Comparison of ENCODE assay signal across 11 cellular contexts in genomic region chr6:136751991-136752390, GRCh38. TPM values are rescaled to one million over a fixed set of nuclear protein-coding genes. Genes with fewer than 3 reads are reported as not detected.
A peak's percentile ranks its signal among the peaks of the same experiment; 100 is the strongest.
DNase-seq lines count a peak whose midpoint lies in the region; ATAC-seq and TF ChIP-seq lines count a peak whose summit lies in the region.
"Had no signal": no experiment of that assay in that cellular context is flagged by ENCODE, and none has a peak within 500 bp of the region (broad histone marks: within the 10 kb centered on the region; RNA-seq: fewer than 3 reads in every experiment).

No MANE protein-coding gene starts in this region.

- H3K4ac ChIP-seq in mesenchymal stem cell (ENCODE audit: low read depth in 1 of 2, low read length in 2 of 2), result no peak overlapping the region

- H3K4me3 Mint-ChIP-seq in activated naive CD4-positive, alpha-beta T cell treated with anti-CD3 and anti-CD28 coated beads, Interleukin-2, amount 50 U/mL, for 24 hours, result peak overlapping the region; percentile 71

- H3K9ac ChIP-seq in OCI-LY1 (ENCODE audit: low read length), result peak overlapping the region; percentile 27; the same call in 1 of the 2 replicates
- no peak overlapping the region for H3K9ac ChIP-seq in mesenchymal stem cell (ENCODE audit: low read length)

- H3K36me3 Mint-ChIP-seq in activated naive CD4-positive, alpha-beta T cell treated with anti-CD3 and anti-CD28 coated beads, Interleukin-2, amount 50 U/mL, for 24 hours, result peaks cover 2% of the 10 kb centered on the region

- H3K27me3 Mint-ChIP-seq in activated naive CD4-positive, alpha-beta T cell treated with anti-CD3 and anti-CD28 coated beads, Interleukin-2, amount 50 U/mL, for 24 hours, result no peaks in the 10 kb centered on the region

- H4K91ac ChIP-seq in mesenchymal stem cell (ENCODE audit: low read length), result no peak overlapping the region

- H2BK12ac ChIP-seq in mesenchymal stem cell (ENCODE audit: low read length in 2 of 2), result no peak overlapping the region

- H2BK120ac ChIP-seq in mesenchymal stem cell (ENCODE audit: low read depth, low read length), result no peak overlapping the region

- ATAC-seq in upper lobe of left lung (ENCODE audit: low FRiP score in 2 of 2), result no peak
- no peak for ATAC-seq in HG02840 (IDR thresholded peaks at IDR 0.05; ENCODE audit: low FRiP score, unreplicated experiment)
- ATAC-seq: foreskin keratinocyte had no signal

- no peak overlapping the region for H2BK15ac ChIP-seq in mesenchymal stem cell (ENCODE audit: low read depth, poor library complexity, severe bottlenecking)

- H3K18ac ChIP-seq in mesenchymal stem cell (ENCODE audit: low read depth in 1 of 2, low read length in 2 of 2), result no peak overlapping the region

- H3K4me1 Mint-ChIP-seq in activated naive CD4-positive, alpha-beta T cell treated with anti-CD3 and anti-CD28 coated beads, Interleukin-2, amount 50 U/mL, for 24 hours, result peaks cover 93% of the 10 kb centered on the region

- WGBS in esophagus, 2 donors, result 73 to 80% methylated on average over 2 of the region's 2 CpGs
- WGBS in upper lobe of left lung, 2 donors, result 90 to 93% methylated on average over 2 of the region's 2 CpGs
- 95% methylated on average over 2 of the region's 2 CpGs for WGBS in mesenchymal stem cell

- no peak for DNase-seq in activated naive CD4-positive, alpha-beta T cell treated with anti-CD3 and anti-CD28 coated beads, Interleukin-2, amount 50 U/mL, for 16 hours
- DNase-seq in upper lobe of left lung (no peak), HuH-7.5 (ENCODE audit: low spot score) (no peak), mesenchymal stem cell (no peak)
- DNase-seq: foreskin keratinocyte, NCI-H2227 treated with DMSO at 0.1 percent for 48 hours, SHP77 treated with DMSO at 0.1 percent for 48 hours had no signal

- H3K4me2 ChIP-seq in OCI-LY1 (ENCODE audit: low read length), result peak overlapping the region; percentile 40
- H3K4me2 ChIP-seq in mesenchymal stem cell (ENCODE audit: low read length, poor library complexity, severe bottlenecking), result no peak overlapping the region

- H2BK5ac ChIP-seq in mesenchymal stem cell (ENCODE audit: low read depth, low read length, poor library complexity, severe bottlenecking), result no peak overlapping the region

- H3K36me3 ChIP-seq in OCI-LY1 (ENCODE audit: insufficient read depth, low read length) (no peaks in the 10 kb centered on the region), esophagus (ENCODE audit: control insufficient read depth in 2 of 2, insufficient read depth in 2 of 2, low read length in 1 of 2) (no peaks in the 10 kb centered on the region), upper lobe of left lung (no peaks in the 10 kb centered on the region), mesenchymal stem cell (ENCODE audit: control insufficient read depth in 1 of 2, insufficient read depth in 2 of 2, low read depth in 1 of 2, low read length in 2 of 2) (no peaks in the 10 kb centered on the region)

- no peaks in the 10 kb centered on the region for H3F3A ChIP-seq in OCI-LY1 (ENCODE audit: insufficient read depth, low read length)

- H3K27me3 ChIP-seq in OCI-LY1 (ENCODE audit: insufficient read depth, low read length) (no peaks in the 10 kb centered on the region), esophagus (ENCODE audit: control insufficient read depth in 1 of 2, insufficient read depth in 2 of 2, low read length in 2 of 2) (no peaks in the 10 kb centered on the region), upper lobe of left lung (no peaks in the 10 kb centered on the region), mesenchymal stem cell (ENCODE audit: control insufficient read depth in 1 of 2, insufficient read depth in 1 of 2, low read length in 2 of 2) (no peaks in the 10 kb centered on the region)
- H3K27me3 ChIP-seq: foreskin keratinocyte had no signal

- no peak for TF ChIP-seq EP300 in upper lobe of left lung (IDR thresholded peaks at IDR 0.05)

- TF ChIP-seq CTCF in OCI-LY1 (IDR thresholded peaks at IDR 0.05; ENCODE audit: low read length) (no peak), upper lobe of left lung (IDR thresholded peaks at IDR 0.05) (no peak)

- no peak overlapping the region for H4K8ac ChIP-seq in mesenchymal stem cell (ENCODE audit: low read length)

- no peaks in the 10 kb centered on the region for H3K9me2 ChIP-seq in OCI-LY1 (ENCODE audit: low read depth, low read length)

- H3K23ac ChIP-seq in mesenchymal stem cell (ENCODE audit: low read length in 2 of 2), result no peak overlapping the region

- H3K9me3 ChIP-seq in OCI-LY1 (ENCODE audit: low read length) (no peaks in the 10 kb centered on the region), esophagus (ENCODE audit: control insufficient read depth in 2 of 2, insufficient read depth in 1 of 2, low read depth in 1 of 2, low read length in 1 of 2) (no peaks in the 10 kb centered on the region), upper lobe of left lung (no peaks in the 10 kb centered on the region), mesenchymal stem cell (ENCODE audit: control insufficient read depth, low read length) (no peaks in the 10 kb centered on the region)

- no peak overlapping the region for H2AK5ac ChIP-seq in mesenchymal stem cell (ENCODE audit: low read length, severe bottlenecking)

- no peaks in the 10 kb centered on the region for H3K9me3 Mint-ChIP-seq in activated naive CD4-positive, alpha-beta T cell treated with anti-CD3 and anti-CD28 coated beads, Interleukin-2, amount 50 U/mL, for 24 hours

- H3K4me1 ChIP-seq in OCI-LY1 (ENCODE audit: insufficient read depth, low read length, severe bottlenecking) (peaks cover 36% of the 10 kb centered on the region), esophagus (ENCODE audit: control insufficient read depth in 2 of 2, insufficient read depth in 2 of 2, low read length in 1 of 2) (peaks cover 0 to 6% of the 10 kb centered on the region in 2 donors), upper lobe of left lung (peaks cover 18 to 42% (median 28%) of the 10 kb centered on the region in 4 donors), mesenchymal stem cell (ENCODE audit: control insufficient read depth, insufficient read depth, low read depth, low read length) (no peaks in the 10 kb centered on the region)
- H3K4me1 ChIP-seq: foreskin keratinocyte had no signal

- no peaks in the 10 kb centered on the region for H4K20me1 ChIP-seq in OCI-LY1 (ENCODE audit: insufficient read depth, low read length)

- H3K27ac ChIP-seq in OCI-LY1 (ENCODE audit: low read depth, low read length, poor library complexity, severe bottlenecking) (peak overlapping the region; percentile 54), esophagus (ENCODE audit: low read depth in 2 of 2, low read length in 1 of 2) (peak overlapping the region; percentile 27 to 61), upper lobe of left lung (peak overlapping the region; percentile 1 to 55 (median 30)), mesenchymal stem cell (ENCODE audit: low read length, poor library complexity, severe bottlenecking) (no peak overlapping the region)
- H3K27ac ChIP-seq: foreskin keratinocyte had no signal

- H3K79me1 ChIP-seq in mesenchymal stem cell (replicated peaks; ENCODE audit: low read length, poor library complexity, severe bottlenecking), result peaks cover 24% of the 10 kb centered on the region

- H3K4me3 ChIP-seq in OCI-LY1 (ENCODE audit: low read depth, low read length, poor library complexity, severe bottlenecking) (peak overlapping the region; percentile 22), esophagus (ENCODE audit: low read depth in 1 of 2, low read length in 2 of 2) (no peak overlapping the region), upper lobe of left lung (peak overlapping the region in 1 of 4 donors; percentile 13), mesenchymal stem cell (ENCODE audit: insufficient read depth in 1 of 2, low read depth in 1 of 2, low read length in 2 of 2) (no peak overlapping the region)

- H3K27ac Mint-ChIP-seq in activated naive CD4-positive, alpha-beta T cell treated with anti-CD3 and anti-CD28 coated beads, Interleukin-2, amount 50 U/mL, for 24 hours, result peak overlapping the region; percentile 83

- no peaks in the 10 kb centered on the region for H3K79me2 ChIP-seq in OCI-LY1 (ENCODE audit: insufficient read depth, low read length)

- TF ChIP-seq POLR2A in upper lobe of left lung (IDR thresholded peaks at IDR 0.05), result no peak

- H3K14ac ChIP-seq in mesenchymal stem cell (ENCODE audit: low read length in 2 of 2), result no peak overlapping the region

- H2AFZ ChIP-seq in OCI-LY1 (ENCODE audit: low read length) (no peak overlapping the region), mesenchymal stem cell (ENCODE audit: low read depth, low read length) (no peak overlapping the region)

RNA-seq across cellular contexts. Expression of gene MAP3K5, which starts 40.3 kb away (rescaled TPM):
- polyA plus RNA-seq in esophagus, result 1 to 10 TPM; 5.2 to 5.6 TPM
- 10 to 100 TPM; 26.4 to 45.1 (median 41.8) TPM for total RNA-seq in upper lobe of left lung
- 9.8 TPM for polyA plus RNA-seq in mesenchymal stem cell (2013, experiment 1 of 2)
- polyA plus RNA-seq in mesenchymal stem cell (2013, experiment 2 of 2), result 10.1 TPM
